In genomic region chr16:70738083-70738977, GRCh38 we compare ENCODE assay signal across 8 cellular contexts. TPM values are rescaled to one million over a fixed set of nuclear protein-coding genes. Genes with fewer than 3 reads are reported as not detected.
DNase-seq lines count a peak whose midpoint lies in the region; ATAC-seq and TF ChIP-seq lines count a peak whose summit lies in the region.

No MANE protein-coding gene starts in this region.

- peak overlapping the region; percentile 90 for H3K27ac ChIP-seq in VCaP
- H3K27ac ChIP-seq in naive thymus-derived CD4-positive, alpha-beta T cell (ENCODE audit: low read depth, low read length): peak overlapping the region; percentile 76

- peak; percentile 69 for TF ChIP-seq CTCF in VCaP (conservative IDR thresholded peaks at IDR 0.05)

- POLR2A ChIA-PET in naive thymus-derived CD4-positive, alpha-beta T cell (lab: Charles Lee): interaction anchor here (0.6 to 6.9 kb wide), 6 partner anchors 8 to 42 kb away, joined by 3 to 59 read pairs (median 7); no protein-coding TSS in a partner anchor

- CTCF ChIA-PET in naive thymus-derived CD4-positive, alpha-beta T cell (lab: Charles Lee): interaction anchor here (5.6 kb wide), 1 partner anchor 32 kb away, joined by 32 read pairs; no protein-coding TSS in a partner anchor

- H3K27ac Mint-ChIP-seq in naive thymus-derived CD4-positive, alpha-beta T cell: peak overlapping the region; percentile 87 to 100 (median 98)

- H3K4me1 ChIP-seq in naive thymus-derived CD4-positive, alpha-beta T cell (ENCODE audit: control insufficient read depth in 2 of 2, insufficient read depth in 2 of 2, low read length in 2 of 2): peaks cover 18 to 32% of the 10 kb centered on the region in 2 donors

- peak overlapping the region; percentile 60 to 90 (median 78) for H3K4me3 Mint-ChIP-seq in naive thymus-derived CD4-positive, alpha-beta T cell

- H3K4me3 ChIP-seq in naive thymus-derived CD4-positive, alpha-beta T cell (ENCODE audit: low read length): no peak overlapping the region

- no peak for TF ChIP-seq POLR2A in erythroblast (IDR thresholded peaks at IDR 0.05; ENCODE audit: low read length)

- H3K36me3 ChIP-seq in naive thymus-derived CD4-positive, alpha-beta T cell (ENCODE audit: control insufficient read depth in 2 of 3, insufficient read depth in 3 of 3, low read length in 3 of 3): peaks cover 0 to 19% (median 0%) of the 10 kb centered on the region in 3 experiments

- peak; percentile 88 for DNase-seq in EH (ENCODE audit: low read depth)
- peak in 42 of 76 experiments; percentile 2 to 55 (median 26) for DNase-seq in HUDEP-2 (lab: John Stamatoyannopoulos, UW; ENCODE audit: unreplicated experiment in 76 of 76)
- peak; percentile 70 for DNase-seq in erythroblast (lab: John Stamatoyannopoulos, UW)
- DNase-seq in naive thymus-derived CD4-positive, alpha-beta T cell: peak in 4 of 9 donors; percentile 13 to 40 (median 16)
- DNase-seq in NCI-H2029 treated with DMSO at 0.1 percent for 48 hours (lab: John Stamatoyannopoulos, UW): no peak

- H3K27me3 ChIP-seq in naive thymus-derived CD4-positive, alpha-beta T cell (ENCODE audit: control insufficient read depth in 2 of 2, insufficient read depth in 2 of 2, low read length in 2 of 2): no peaks in the 10 kb centered on the region

- peaks cover 0 to 2% (median 0%) of the 10 kb centered on the region in 11 donors for H3K9me3 Mint-ChIP-seq in naive thymus-derived CD4-positive, alpha-beta T cell

- H3K4me1 Mint-ChIP-seq in naive thymus-derived CD4-positive, alpha-beta T cell: peaks cover 25 to 70% (median 49%) of the 10 kb centered on the region in 7 donors

- H3K9me3 ChIP-seq in naive thymus-derived CD4-positive, alpha-beta T cell (ENCODE audit: control insufficient read depth in 2 of 3, low read length in 3 of 3): no peaks in the 10 kb centered on the region

- no peaks in the 10 kb centered on the region for H3K27me3 Mint-ChIP-seq in naive thymus-derived CD4-positive, alpha-beta T cell

- H3K36me3 Mint-ChIP-seq in naive thymus-derived CD4-positive, alpha-beta T cell: peaks cover 8 to 28% (median 19%) of the 10 kb centered on the region in 5 donors

- intact Hi-C loops in naive thymus-derived CD4-positive, alpha-beta T cell (cut with micrococcal nuclease): no loop called here

- no peak for ATAC-seq in naive thymus-derived CD4-positive, alpha-beta T cell
- no peak for ATAC-seq in GM19035 (IDR thresholded peaks at IDR 0.05; ENCODE audit: unreplicated experiment)
- no peak for ATAC-seq in GM21619 (IDR thresholded peaks at IDR 0.05; ENCODE audit: unreplicated experiment)

RNA-seq across cellular contexts. Expression of gene MTSS2, which starts 52.5 kb away (rescaled TPM):
- total RNA-seq in naive thymus-derived CD4-positive, alpha-beta T cell: 10 to 100 TPM in 3 of 5 experiments, 1 to 10 TPM in 2; 1.4 to 16.7 (median 11.5) TPM
- not detected for polyA plus RNA-seq in naive thymus-derived CD4-positive, alpha-beta T cell
